ENCODE assay signal across 9 cellular contexts in genomic region chrX:153667281-153667831, GRCh38. TPM values are rescaled to one million over a fixed set of nuclear protein-coding genes. Genes with fewer than 3 reads are reported as not detected.
DNase-seq lines count a peak whose midpoint lies in the region; ATAC-seq and TF ChIP-seq lines count a peak whose summit lies in the region.
"Had no signal": no experiment of that assay in that cellular context is flagged by ENCODE, and none has a peak within 500 bp of the region (broad histone marks: within the 10 kb centered on the region; RNA-seq: fewer than 3 reads in every experiment).

No MANE protein-coding gene starts in this region.

- no peaks in the 10 kb centered on the region for H3K9me2 ChIP-seq in GM23338 (ENCODE audit: insufficient read depth)

- WGBS in mesenchymal stem cell: 91% methylated on average over 7 of the region's 9 CpGs

- H3K14ac ChIP-seq in mesenchymal stem cell (ENCODE audit: low read length in 2 of 2): no peak overlapping the region

- no peak overlapping the region for H3K4me2 ChIP-seq in GM23338
- peak overlapping the region; percentile 4 for H3K4me2 ChIP-seq in mesenchymal stem cell (ENCODE audit: low read length, poor library complexity, severe bottlenecking)

- no peaks in the 10 kb centered on the region for H3K79me1 ChIP-seq in mesenchymal stem cell (replicated peaks; ENCODE audit: low read length, poor library complexity, severe bottlenecking)

- H3K27ac ChIP-seq in GM23338 (ENCODE audit: low read depth) (no peak overlapping the region), mesenchymal stem cell (ENCODE audit: low read length, poor library complexity, severe bottlenecking) (no peak overlapping the region)
- H3K27ac ChIP-seq: SJSA1 had no signal

- H2BK15ac ChIP-seq in mesenchymal stem cell (ENCODE audit: low read depth, poor library complexity, severe bottlenecking): no peak overlapping the region

- H3K79me2 ChIP-seq in GM23338 (replicated peaks; ENCODE audit: insufficient read depth): no peaks in the 10 kb centered on the region

- DNase-seq in AG10803 (ENCODE audit: low read depth) (no peak), GM23338 (ENCODE audit: low spot score) (no peak), mesenchymal stem cell (no peak), RPMI8226 (no peak), NCI-H510A (lab: John Stamatoyannopoulos, UW) (no peak)
- DNase-seq in activated T-helper 2 cell treated with anti-CD3 and anti-CD28 coated beads, Interferon-gamma antibody, Interleukin-2, Interleukin-4, amounts not matched to agents 10 μg/mL and 5 μg/mL and 100 μg/mL, durations not matched to agents 14 hours and 24 hours and 36 hours (ENCODE audit: low spot score): no peak

- no peak for TF ChIP-seq CTCF in AG10803 (conservative IDR thresholded peaks at IDR 0.05; ENCODE audit: low read length)
- no peak for TF ChIP-seq CTCF in GM23338 (conservative IDR thresholded peaks at IDR 0.05; ENCODE audit: low read depth in 2 of 2)

- no peak overlapping the region for H2BK12ac ChIP-seq in mesenchymal stem cell (ENCODE audit: low read length in 2 of 2)

- no peaks in the 10 kb centered on the region; the same call in 1 of the 3 replicates for H3K36me3 Mint-ChIP-seq in GM23338 (ENCODE audit: low read depth)
- H3K36me3 Mint-ChIP-seq in activated T-helper 2 cell treated with anti-CD3 and anti-CD28 coated beads, Interferon-gamma antibody, Interleukin-2, Interleukin-4, amounts not matched to agents 10 μg/mL and 5 μg/mL and 100 μg/mL, durations not matched to agents 14 hours and 24 hours and 36 hours (ENCODE audit: low read depth): no peaks in the 10 kb centered on the region

- H3K27me3 ChIP-seq in GM23338 (ENCODE audit: insufficient read depth) (no peaks in the 10 kb centered on the region), mesenchymal stem cell (ENCODE audit: control insufficient read depth in 1 of 2, insufficient read depth in 1 of 2, low read length in 2 of 2) (peaks cover 2 to 63% of the 10 kb centered on the region in 2 experiments)
- H3K27me3 ChIP-seq: SJSA1 had no signal

- H3K4me1 Mint-ChIP-seq in GM23338: peaks cover 2% of the 10 kb centered on the region; the same call in 1 of the 3 replicates
- H3K4me1 Mint-ChIP-seq in activated T-helper 2 cell treated with anti-CD3 and anti-CD28 coated beads, Interferon-gamma antibody, Interleukin-2, Interleukin-4, amounts not matched to agents 10 μg/mL and 5 μg/mL and 100 μg/mL, durations not matched to agents 14 hours and 24 hours and 36 hours (ENCODE audit: low read depth): peaks cover 6% of the 10 kb centered on the region

- H3K18ac ChIP-seq in mesenchymal stem cell (ENCODE audit: low read depth in 1 of 2, low read length in 2 of 2): peak overlapping the region in 1 of 2 experiments; percentile 57

- H3K4me3 ChIP-seq in AG10803 (ENCODE audit: low read length): peak overlapping the region; percentile 33; the same call in 1 of the 2 replicates
- H3K4me3 ChIP-seq in GM23338: no peak overlapping the region
- peak overlapping the region in 1 of 2 experiments; percentile 33 for H3K4me3 ChIP-seq in mesenchymal stem cell (ENCODE audit: insufficient read depth in 1 of 2, low read depth in 1 of 2, low read length in 2 of 2)
- H3K4me3 ChIP-seq: SJSA1 had no signal

- H3F3A ChIP-seq in GM23338 (replicated peaks; ENCODE audit: low read depth): no peaks in the 10 kb centered on the region

- H4K8ac ChIP-seq in mesenchymal stem cell (ENCODE audit: low read length): no peak overlapping the region

- H3K27me3 Mint-ChIP-seq in GM23338 (ENCODE audit: insufficient read depth, low read depth, poor library complexity): peaks cover 3% of the 10 kb centered on the region
- peaks cover 19% of the 10 kb centered on the region for H3K27me3 Mint-ChIP-seq in activated T-helper 2 cell treated with anti-CD3 and anti-CD28 coated beads, Interferon-gamma antibody, Interleukin-2, Interleukin-4, amounts not matched to agents 10 μg/mL and 5 μg/mL and 100 μg/mL, durations not matched to agents 14 hours and 24 hours and 36 hours (ENCODE audit: low read depth)

- H3K9me3 Mint-ChIP-seq in GM23338: no peaks in the 10 kb centered on the region
- H3K9me3 Mint-ChIP-seq in activated T-helper 2 cell treated with anti-CD3 and anti-CD28 coated beads, Interferon-gamma antibody, Interleukin-2, Interleukin-4, amounts not matched to agents 10 μg/mL and 5 μg/mL and 100 μg/mL, durations not matched to agents 14 hours and 24 hours and 36 hours: no peaks in the 10 kb centered on the region

- H3K4me3 Mint-ChIP-seq in GM23338: peak overlapping the region; percentile 76
- H3K4me3 Mint-ChIP-seq in activated T-helper 2 cell treated with anti-CD3 and anti-CD28 coated beads, Interferon-gamma antibody, Interleukin-2, Interleukin-4, amounts not matched to agents 10 μg/mL and 5 μg/mL and 100 μg/mL, durations not matched to agents 14 hours and 24 hours and 36 hours (ENCODE audit: low read depth): peak overlapping the region; percentile 74

- no peak overlapping the region for H2AK5ac ChIP-seq in mesenchymal stem cell (ENCODE audit: low read length, severe bottlenecking)

- intact Hi-C loops in activated T-helper 2 cell treated with anti-CD3 and anti-CD28 coated beads, Interferon-gamma antibody, Interleukin-2, Interleukin-4, amounts not matched to agents 10 μg/mL and 5 μg/mL and 100 μg/mL, durations not matched to agents 14 hours and 24 hours and 36 hours (cut with micrococcal nuclease): loop anchor here (5.0 to 10.0 kb wide), 3 partner anchors 633 to 725 kb away; no protein-coding TSS in a partner anchor

- H4K91ac ChIP-seq in mesenchymal stem cell (ENCODE audit: low read length): no peak overlapping the region

- H2AFZ ChIP-seq in GM23338: no peak overlapping the region
- no peak overlapping the region for H2AFZ ChIP-seq in mesenchymal stem cell (ENCODE audit: low read depth, low read length)

- H3K9ac ChIP-seq in mesenchymal stem cell (ENCODE audit: low read length): no peak overlapping the region

- no peaks in the 10 kb centered on the region for H3K4me1 ChIP-seq in GM23338 (ENCODE audit: insufficient read depth)
- peaks cover 3% of the 10 kb centered on the region for H3K4me1 ChIP-seq in mesenchymal stem cell (ENCODE audit: control insufficient read depth, insufficient read depth, low read depth, low read length)
- H3K4me1 ChIP-seq: SJSA1 had no signal

- H3K9me3 ChIP-seq in mesenchymal stem cell (ENCODE audit: control insufficient read depth, low read length): peaks cover 17% of the 10 kb centered on the region
- H3K9me3 ChIP-seq: SJSA1 had no signal

- H4K20me1 ChIP-seq in GM23338 (replicated peaks; ENCODE audit: insufficient read depth): no peaks in the 10 kb centered on the region

- H3K4ac ChIP-seq in mesenchymal stem cell (ENCODE audit: low read depth in 1 of 2, low read length in 2 of 2): no peak overlapping the region

- no peak overlapping the region for H3K27ac Mint-ChIP-seq in GM23338
- H3K27ac Mint-ChIP-seq in activated T-helper 2 cell treated with anti-CD3 and anti-CD28 coated beads, Interferon-gamma antibody, Interleukin-2, Interleukin-4, amounts not matched to agents 10 μg/mL and 5 μg/mL and 100 μg/mL, durations not matched to agents 14 hours and 24 hours and 36 hours: no peak overlapping the region

- no peaks in the 10 kb centered on the region for H3K36me3 ChIP-seq in GM23338 (ENCODE audit: insufficient read depth)
- H3K36me3 ChIP-seq in mesenchymal stem cell (ENCODE audit: control insufficient read depth in 1 of 2, insufficient read depth in 2 of 2, low read depth in 1 of 2, low read length in 2 of 2): no peaks in the 10 kb centered on the region
- H3K36me3 ChIP-seq: SJSA1 had no signal

- ATAC-seq in GM23338 (no peak; the same call in 2 of the 3 replicates), GM18520 (IDR thresholded peaks at IDR 0.05; ENCODE audit: unreplicated experiment) (no peak), esophagus mucosa (no peak)

- no peak overlapping the region for H3K23ac ChIP-seq in mesenchymal stem cell (ENCODE audit: low read length in 2 of 2)

- no peak overlapping the region for H2BK120ac ChIP-seq in mesenchymal stem cell (ENCODE audit: low read depth, low read length)

- H2BK5ac ChIP-seq in mesenchymal stem cell (ENCODE audit: low read depth, low read length, poor library complexity, severe bottlenecking): no peak overlapping the region

RNA-seq across cellular contexts. Expression of gene PNCK, which starts 6.3 kb away (rescaled TPM):
- total RNA-seq in GM23338 (2014; rRNA removed; shearing (Covaris generic)): 5.4 and 11.9 TPM in 2 replicates
- 3.0 and 3.5 TPM in 2 replicates for polyA plus RNA-seq in GM23338 (2016; fragmentation: Nextera tagmentation; extraction: Ambion mirVana)
- total RNA-seq in activated T-helper 2 cell treated with anti-CD3 and anti-CD28 coated beads, Interferon-gamma antibody, Interleukin-2, Interleukin-4, amounts not matched to agents 10 μg/mL and 5 μg/mL and 100 μg/mL, durations not matched to agents 14 hours and 24 hours and 36 hours: 0.18 and 0.43 TPM in 2 replicates
- polyA plus RNA-seq in mesenchymal stem cell (2013, experiment 1 of 2): 0.10 TPM
- polyA plus RNA-seq in mesenchymal stem cell (2013, experiment 2 of 2): 0.03 TPM
- total RNA-seq in esophagus mucosa: 1.00 TPM
- total RNA-seq: SJSA1 had no signal

RNA-seq across cellular contexts. Expression of gene DUSP9, which starts 20.4 kb away (rescaled TPM):
- total RNA-seq in GM23338 (2014; rRNA removed; shearing (Covaris generic)): 3.4 and 3.9 TPM in 2 replicates
- 0.54 and 0.71 TPM in 2 replicates for polyA plus RNA-seq in GM23338 (2016; fragmentation: Nextera tagmentation; extraction: Ambion mirVana)
- total RNA-seq in activated T-helper 2 cell treated with anti-CD3 and anti-CD28 coated beads, Interferon-gamma antibody, Interleukin-2, Interleukin-4, amounts not matched to agents 10 μg/mL and 5 μg/mL and 100 μg/mL, durations not matched to agents 14 hours and 24 hours and 36 hours: 0.11 and 0.16 TPM in 2 replicates
- polyA plus RNA-seq in mesenchymal stem cell (2013, experiment 1 of 2): 0.03 TPM
- polyA plus RNA-seq in mesenchymal stem cell (2013, experiment 2 of 2): 0.01 TPM
- total RNA-seq in esophagus mucosa: 0.76 TPM

RNA-seq across cellular contexts. Expression of gene SLC6A8, which starts 20.4 kb away (rescaled TPM):
- 61.9 and 68.6 TPM in 2 replicates for total RNA-seq in GM23338 (2014; rRNA removed; shearing (Covaris generic))
- polyA plus RNA-seq in GM23338 (2016; fragmentation: Nextera tagmentation; extraction: Ambion mirVana): 19.5 and 22.2 TPM in 2 replicates
- total RNA-seq in activated T-helper 2 cell treated with anti-CD3 and anti-CD28 coated beads, Interferon-gamma antibody, Interleukin-2, Interleukin-4, amounts not matched to agents 10 μg/mL and 5 μg/mL and 100 μg/mL, durations not matched to agents 14 hours and 24 hours and 36 hours: 2.2 and 2.5 TPM in 2 replicates
- 26.1 TPM for polyA plus RNA-seq in mesenchymal stem cell (2013, experiment 1 of 2)
- polyA plus RNA-seq in mesenchymal stem cell (2013, experiment 2 of 2): 26.0 TPM
- total RNA-seq in esophagus mucosa: 62.0 TPM

RNA-seq across cellular contexts. Expression of gene BCAP31, which starts 56.8 kb away (rescaled TPM):
- 85.0 and 104 TPM in 2 replicates for total RNA-seq in GM23338 (2014; rRNA removed; shearing (Covaris generic))
- 136 and 145 TPM in 2 replicates for polyA plus RNA-seq in GM23338 (2016; fragmentation: Nextera tagmentation; extraction: Ambion mirVana)
- total RNA-seq in activated T-helper 2 cell treated with anti-CD3 and anti-CD28 coated beads, Interferon-gamma antibody, Interleukin-2, Interleukin-4, amounts not matched to agents 10 μg/mL and 5 μg/mL and 100 μg/mL, durations not matched to agents 14 hours and 24 hours and 36 hours: 154 TPM in 2 replicates
- 125 TPM for polyA plus RNA-seq in mesenchymal stem cell (2013, experiment 1 of 2)
- polyA plus RNA-seq in mesenchymal stem cell (2013, experiment 2 of 2): 127 TPM
- total RNA-seq in esophagus mucosa: 191 TPM

RNA-seq across cellular contexts. Expression of gene ABCD1, which starts 57.3 kb away (rescaled TPM):
- total RNA-seq in GM23338 (2014; rRNA removed; shearing (Covaris generic)): 4.0 and 8.9 TPM in 2 replicates
- 2.4 and 2.9 TPM in 2 replicates for polyA plus RNA-seq in GM23338 (2016; fragmentation: Nextera tagmentation; extraction: Ambion mirVana)
- total RNA-seq in activated T-helper 2 cell treated with anti-CD3 and anti-CD28 coated beads, Interferon-gamma antibody, Interleukin-2, Interleukin-4, amounts not matched to agents 10 μg/mL and 5 μg/mL and 100 μg/mL, durations not matched to agents 14 hours and 24 hours and 36 hours: 8.8 and 10.1 TPM in 2 replicates
- polyA plus RNA-seq in mesenchymal stem cell (2013, experiment 1 of 2): 15.8 TPM
- 15.4 TPM for polyA plus RNA-seq in mesenchymal stem cell (2013, experiment 2 of 2)
- total RNA-seq in esophagus mucosa: 2.5 TPM

Comparison
In these comparisons a context has a peak if more than half of its experiments do, and no peak if none do; other contexts are left out.
1. RNA of gene SLC6A8, which starts 20.4 kb away (total RNA-seq): 61.9 to 68.6 TPM in GM23338 and 62.0 TPM in esophagus mucosa (single experiment); 2.2 to 2.5 TPM in activated T-helper 2 cell treated with anti-CD3 and anti-CD28 coated beads, Interferon-gamma antibody, Interleukin-2, Interleukin-4, amounts not matched to agents 10 μg/mL and 5 μg/mL and 100 μg/mL, durations not matched to agents 14 hours and 24 hours and 36 hours; every median in the first group is over 10 times any median in the second.